ENCODE assay signal across 19 cellular contexts in the genomic region with DNA sequence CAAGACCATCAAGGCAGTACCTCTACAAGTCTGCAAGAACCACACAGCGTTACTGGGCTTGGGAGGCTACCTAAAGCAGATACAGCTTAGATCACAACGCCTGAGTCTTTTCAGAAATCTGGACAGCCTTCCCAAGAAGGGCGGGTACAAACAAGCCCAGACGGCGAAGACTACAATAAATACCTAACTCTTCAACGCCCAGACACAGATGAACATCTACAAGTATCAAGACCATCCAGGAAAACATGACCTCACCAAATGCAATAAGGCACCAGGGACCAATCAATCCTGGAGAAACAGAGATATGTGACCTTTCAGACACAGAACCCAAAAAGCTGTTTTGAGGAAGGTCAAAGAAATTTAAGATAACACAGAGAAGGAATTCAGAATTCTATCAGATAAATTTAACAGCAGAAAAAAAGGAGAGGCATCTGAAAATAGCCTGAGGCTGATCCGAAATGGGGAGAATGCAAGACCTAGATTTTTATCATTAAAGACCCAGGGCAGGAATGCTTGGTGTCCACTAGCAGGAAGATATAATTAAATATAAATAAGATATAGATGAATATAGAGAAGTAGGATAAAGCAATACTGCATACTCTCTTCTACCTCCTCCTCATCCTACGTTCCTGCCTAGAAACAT.
DNase-seq lines count a peak whose midpoint lies in the region; ATAC-seq and TF ChIP-seq lines count a peak whose summit lies in the region.
"Had no signal": no experiment of that assay in that cellular context is flagged by ENCODE, and none has a peak within 500 bp of the region (broad histone marks: within the 10 kb centered on the region; RNA-seq: fewer than 3 reads in every experiment).

No MANE protein-coding gene starts in this region.

- no peak overlapping the region for H3K4me3 Mint-ChIP-seq in CD8-positive, alpha-beta memory T cell
- H3K4me3 Mint-ChIP-seq in activated CD8-positive, alpha-beta T cell treated with anti-CD3 and anti-CD28 coated beads for 36 hours = no peak overlapping the region
- H3K4me3 Mint-ChIP-seq: CD14-positive monocyte had no signal

- peak; percentile 48; the same call in 2 of the 3 replicates for ATAC-seq in RWPE2 (ENCODE audit: low read depth)
- no peak for ATAC-seq in activated CD8-positive, alpha-beta T cell treated with anti-CD3 and anti-CD28 coated beads for 36 hours
- ATAC-seq: GM12878, HCT116 had no signal

- no peaks in the 10 kb centered on the region for H3K4me1 Mint-ChIP-seq in CD8-positive, alpha-beta memory T cell
- no peaks in the 10 kb centered on the region for H3K4me1 Mint-ChIP-seq in activated CD8-positive, alpha-beta T cell treated with anti-CD3 and anti-CD28 coated beads for 36 hours (ENCODE audit: low read depth)

- no peak for TF ChIP-seq POLR2A in esophagus squamous epithelium (IDR thresholded peaks at IDR 0.05)

- H3K36me3 Mint-ChIP-seq in CD8-positive, alpha-beta memory T cell = no peaks in the 10 kb centered on the region
- H3K36me3 Mint-ChIP-seq in activated CD8-positive, alpha-beta T cell treated with anti-CD3 and anti-CD28 coated beads for 36 hours (ENCODE audit: low read depth) = no peaks in the 10 kb centered on the region

- peak overlapping the region; percentile 39 for H3K27ac ChIP-seq in RWPE2 (ENCODE audit: poor library complexity, severe bottlenecking)
- peak overlapping the region; percentile 18 to 51 (median 20) for H3K27ac ChIP-seq in esophagus squamous epithelium
- no peak overlapping the region for H3K27ac ChIP-seq in parathyroid adenoma
- H3K27ac ChIP-seq in CD8-positive, alpha-beta memory T cell (ENCODE audit: low read depth, low read length) = no peak overlapping the region
- H3K27ac ChIP-seq: SJSA1 had no signal

- H3K9ac ChIP-seq in parathyroid adenoma = no peak overlapping the region

- H3K4me1 ChIP-seq in RWPE2 (ENCODE audit: insufficient read depth, poor library complexity, severe bottlenecking) = peaks cover 11% of the 10 kb centered on the region
- peaks cover 4 to 47% (median 14%) of the 10 kb centered on the region in 3 donors for H3K4me1 ChIP-seq in esophagus squamous epithelium
- H3K4me1 ChIP-seq in parathyroid adenoma = peaks cover 20% of the 10 kb centered on the region
- no peaks in the 10 kb centered on the region for H3K4me1 ChIP-seq in CD8-positive, alpha-beta memory T cell (ENCODE audit: insufficient read depth, low read length)
- H3K4me1 ChIP-seq: SJSA1 had no signal

- POLR2A ChIA-PET in CD8-positive, alpha-beta memory T cell (lab: Charles Lee) = no interaction called here
- POLR2A ChIA-PET in activated CD8-positive, alpha-beta T cell treated with anti-CD3 and anti-CD28 coated beads for 36 hours (lab: Charles Lee) = no interaction called here

- H3K27ac Mint-ChIP-seq in CD8-positive, alpha-beta memory T cell = no peak overlapping the region
- no peak overlapping the region for H3K27ac Mint-ChIP-seq in activated CD8-positive, alpha-beta T cell treated with anti-CD3 and anti-CD28 coated beads for 36 hours
- H3K27ac Mint-ChIP-seq: CD14-positive monocyte had no signal

- no peaks in the 10 kb centered on the region for H3K79me2 ChIP-seq in parathyroid adenoma

- H3K27me3 ChIP-seq in RWPE2 (ENCODE audit: insufficient read depth, poor library complexity, severe bottlenecking) (no peaks in the 10 kb centered on the region), esophagus squamous epithelium (no peaks in the 10 kb centered on the region), parathyroid adenoma (ENCODE audit: control insufficient read depth, insufficient read depth, low read length) (no peaks in the 10 kb centered on the region)
- H3K27me3 ChIP-seq in CD8-positive, alpha-beta memory T cell (ENCODE audit: insufficient read depth, low read length, poor library complexity, severe bottlenecking) = no peaks in the 10 kb centered on the region
- H3K27me3 ChIP-seq: SJSA1 had no signal

- intact Hi-C loops in esophagus squamous epithelium (cut with DNase I) = no loop called here
- intact Hi-C loops in activated CD8-positive, alpha-beta T cell treated with anti-CD3 and anti-CD28 coated beads for 36 hours (cut with micrococcal nuclease) = no loop called here

- DNase-seq in EH (ENCODE audit: low read depth) (peak; percentile 20), RWPE2 (ENCODE audit: low spot score) (no peak), esophagus squamous epithelium (lab: John Stamatoyannopoulos, UW) (no peak), NCI-H2107 (lab: John Stamatoyannopoulos, UW) (no peak), NCI-H524 (lab: John Stamatoyannopoulos, UW) (no peak)
- DNase-seq in CD8-positive, alpha-beta memory T cell = no peak
- no peak for DNase-seq in activated CD8-positive, alpha-beta T cell treated with anti-CD3 and anti-CD28 coated beads for 36 hours
- DNase-seq: 8988T, DMS 273 treated with DMSO at 0.1 percent for 48 hours, GOT3, NCI-H1417, NCI-H187, NCI-H345, NCI-H526 had no signal

- no peak for TF ChIP-seq CTCF in RWPE2 (IDR thresholded peaks at IDR 0.05; ENCODE audit: poor library complexity, severe bottlenecking)
- TF ChIP-seq CTCF in esophagus squamous epithelium (IDR thresholded peaks at IDR 0.05) = no peak
- TF ChIP-seq CTCF in parathyroid adenoma (IDR thresholded peaks at IDR 0.05) = no peak
- TF ChIP-seq CTCF in activated CD8-positive, alpha-beta T cell treated with anti-CD3 and anti-CD28 coated beads for 36 hours (IDR thresholded peaks at IDR 0.05) = no peak

- no peaks in the 10 kb centered on the region for H3K27me3 Mint-ChIP-seq in CD8-positive, alpha-beta memory T cell
- H3K27me3 Mint-ChIP-seq in activated CD8-positive, alpha-beta T cell treated with anti-CD3 and anti-CD28 coated beads for 36 hours = no peaks in the 10 kb centered on the region

- H3K36me3 ChIP-seq in RWPE2 (ENCODE audit: low read depth) (no peaks in the 10 kb centered on the region), esophagus squamous epithelium (no peaks in the 10 kb centered on the region), parathyroid adenoma (ENCODE audit: control insufficient read depth, insufficient read depth, low read length) (no peaks in the 10 kb centered on the region)
- H3K36me3 ChIP-seq in CD8-positive, alpha-beta memory T cell (ENCODE audit: insufficient read depth, low read length) = no peaks in the 10 kb centered on the region
- H3K36me3 ChIP-seq: SJSA1 had no signal

- H2AFZ ChIP-seq in parathyroid adenoma = peak overlapping the region; percentile 27

- no peak overlapping the region for H3K4me3 ChIP-seq in RWPE2 (ENCODE audit: severe bottlenecking)
- no peak overlapping the region for H3K4me3 ChIP-seq in esophagus squamous epithelium
- no peak overlapping the region for H3K4me3 ChIP-seq in parathyroid adenoma (ENCODE audit: low read depth, low read length)
- no peak overlapping the region for H3K4me3 ChIP-seq in CD8-positive, alpha-beta memory T cell (ENCODE audit: low read length)
- H3K4me3 ChIP-seq: GM12878, SJSA1 had no signal

- CTCF ChIA-PET in CD8-positive, alpha-beta memory T cell (lab: Charles Lee) = no interaction called here
- CTCF ChIA-PET in activated CD8-positive, alpha-beta T cell treated with anti-CD3 and anti-CD28 coated beads for 36 hours (lab: Charles Lee) = no interaction called here

- no peaks in the 10 kb centered on the region for H3K9me3 ChIP-seq in RWPE2 (ENCODE audit: severe bottlenecking)
- H3K9me3 ChIP-seq in esophagus squamous epithelium = no peaks in the 10 kb centered on the region
- no peaks in the 10 kb centered on the region for H3K9me3 ChIP-seq in parathyroid adenoma (ENCODE audit: control insufficient read depth, low read length)
- H3K9me3 ChIP-seq in CD8-positive, alpha-beta memory T cell (ENCODE audit: low read length) = no peaks in the 10 kb centered on the region
- H3K9me3 ChIP-seq: SJSA1 had no signal

- H3K4me2 ChIP-seq in parathyroid adenoma (ENCODE audit: low read length) = no peak overlapping the region

- H3K9me3 Mint-ChIP-seq in CD8-positive, alpha-beta memory T cell = peaks cover 0 to 2% (median 0%) of the 10 kb centered on the region in 5 donors
- H3K9me3 Mint-ChIP-seq in activated CD8-positive, alpha-beta T cell treated with anti-CD3 and anti-CD28 coated beads for 36 hours = no peaks in the 10 kb centered on the region

- 35 to 55% methylated on average over 4 to 7 of the region's 8 CpGs for WGBS in esophagus squamous epithelium, 2 donors

Comparison
In these comparisons a context has a peak if more than half of its experiments do, and no peak if none do; other contexts are left out.
1. H3K27ac ChIP-seq: peak in RWPE2 (single experiment) and esophagus squamous epithelium (4 of 4); none in parathyroid adenoma (single experiment) and CD8-positive, alpha-beta memory T cell (single experiment).